Comparison of ENCODE assay signal across 8 cellular contexts in genomic region chr1:231931846-231932454, GRCh38.
DNase-seq lines count a peak whose midpoint lies in the region; ATAC-seq and TF ChIP-seq lines count a peak whose summit lies in the region.

No MANE protein-coding gene starts in this region.

- H3K36me3 ChIP-seq in BE2C (no peaks in the 10 kb centered on the region), left lung (no peaks in the 10 kb centered on the region)

- DNase-seq in BE2C (peak; percentile 37), left lung (no peak), NCI-H2081 treated with DMSO at 0.1 percent for 48 hours (lab: John Stamatoyannopoulos, UW) (no peak), KG1 (lab: John Stamatoyannopoulos, UW) (no peak), NOMO-1 treated with DMSO at 0.1 percent for 48 hours (lab: John Stamatoyannopoulos, UW; ENCODE audit: unreplicated experiment) (no peak), NCI-H345 (lab: John Stamatoyannopoulos, UW) (no peak)
- DNase-seq in activated CD8-positive, alpha-beta memory T cell treated with anti-CD3 and anti-CD28 coated beads, Interleukin-2, amount 50 U/mL, for 48 hours = peak; percentile 85

- no peak overlapping the region for H3K27ac ChIP-seq in left lung

- H3K27me3 ChIP-seq in BE2C (no peaks in the 10 kb centered on the region), left lung (no peaks in the 10 kb centered on the region)

- H3K9me3 ChIP-seq in BE2C = peaks cover 8% of the 10 kb centered on the region
- peaks cover 0 to 11% of the 10 kb centered on the region in 2 donors for H3K9me3 ChIP-seq in left lung

- ATAC-seq in HG03159 (IDR thresholded peaks at IDR 0.05; ENCODE audit: unreplicated experiment) (peak; percentile 54), left lung (peak; percentile 19)

- TF ChIP-seq CTCF in BE2C (IDR thresholded peaks at IDR 0.05; ENCODE audit: low read depth, low read length) = peak; percentile 88
- peak; percentile 27 to 48 for TF ChIP-seq CTCF in left lung (IDR thresholded peaks at IDR 0.05)

- H3K4me3 ChIP-seq in BE2C (ENCODE audit: low read depth, low read length) (no peak overlapping the region), left lung (no peak overlapping the region)

- intact Hi-C loops in left lung (cut with DNase I) = no loop called here

- H3K4me1 ChIP-seq in BE2C (peaks cover 41% of the 10 kb centered on the region), left lung (peaks cover 0 to 11% of the 10 kb centered on the region in 2 donors)

Comparison
In these comparisons a context has a peak if more than half of its experiments do, and no peak if none do; other contexts are left out.
1. DNase-seq: peak in BE2C (single experiment) and activated CD8-positive, alpha-beta memory T cell treated with anti-CD3 and anti-CD28 coated beads, Interleukin-2, amount 50 U/mL, for 48 hours (single experiment); none in left lung (0 of 2), NCI-H2081 treated with DMSO at 0.1 percent for 48 hours (single experiment), KG1 (single experiment), NOMO-1 treated with DMSO at 0.1 percent for 48 hours (single experiment) and NCI-H345 (single experiment).